17 cellular contexts compared by ENCODE assay signal in the genomic region with DNA sequence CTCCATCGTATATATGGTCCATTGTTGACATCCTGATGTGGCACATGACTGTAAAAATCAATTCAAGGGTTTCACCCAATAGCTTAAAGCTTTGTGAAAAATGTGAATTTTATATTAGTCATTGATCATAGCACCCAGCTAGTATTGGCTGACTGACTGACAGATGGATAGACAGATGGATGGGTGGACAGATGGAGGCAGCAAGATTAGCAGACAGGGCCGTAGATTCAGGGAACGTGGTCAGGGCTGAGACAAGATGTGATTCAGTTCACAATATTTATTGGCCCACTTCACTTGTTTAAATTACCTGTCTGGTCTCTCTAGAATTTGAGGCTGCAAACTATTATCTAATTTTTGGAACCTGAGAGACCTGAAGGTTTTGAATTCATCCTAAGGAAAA. TPM values are rescaled to one million over a fixed set of nuclear protein-coding genes. Genes with fewer than 3 reads are reported as not detected.
DNase-seq lines count a peak whose midpoint lies in the region; ATAC-seq and TF ChIP-seq lines count a peak whose summit lies in the region.
"Had no signal": no experiment of that assay in that cellular context is flagged by ENCODE, and none has a peak within 500 bp of the region (broad histone marks: within the 10 kb centered on the region; RNA-seq: fewer than 3 reads in every experiment).

No MANE protein-coding gene starts in this region.

- TF ChIP-seq CTCF in WTC11 (IDR thresholded peaks at IDR 0.05) (no peak), osteoblast (IDR thresholded peaks at IDR 0.05; ENCODE audit: extremely low read depth, low read depth, low read length) (no peak), heart left ventricle (IDR thresholded peaks at IDR 0.05) (no peak)

- no peaks in the 10 kb centered on the region for H3K36me3 Mint-ChIP-seq in WTC11

- H3K4me3 ChIP-seq in osteoblast (ENCODE audit: insufficient read depth, low read length) (no peak overlapping the region), heart left ventricle (no peak overlapping the region)
- H3K4me3 ChIP-seq: GM23248, K562 had no signal

- H3K27ac Mint-ChIP-seq in WTC11, result peak overlapping the region; percentile 51; the same call in 1 of the 2 replicates
- H3K27ac Mint-ChIP-seq: CD4-positive, alpha-beta T cell had no signal

- H3K9me3 ChIP-seq in osteoblast (ENCODE audit: low read depth, low read length) (no peaks in the 10 kb centered on the region), heart left ventricle (no peaks in the 10 kb centered on the region)
- H3K9me3 ChIP-seq: BE2C, Caco-2 had no signal

- H3K36me3 ChIP-seq in osteoblast (ENCODE audit: insufficient read depth, low read length) (no peaks in the 10 kb centered on the region), heart left ventricle (no peaks in the 10 kb centered on the region)
- H3K36me3 ChIP-seq: BE2C had no signal

- no peaks in the 10 kb centered on the region for H3K27me3 ChIP-seq in osteoblast (ENCODE audit: insufficient read depth, low read length)
- H3K27me3 ChIP-seq in heart left ventricle, result no peaks in the 10 kb centered on the region

- H3K9me3 Mint-ChIP-seq in WTC11, result peaks cover 5% of the 10 kb centered on the region; the same call in 1 of the 2 replicates
- H3K9me3 Mint-ChIP-seq: CD4-positive, alpha-beta T cell had no signal

- H3K4me2 ChIP-seq in osteoblast (ENCODE audit: insufficient read depth, low read length), result no peak overlapping the region

- POLR2A ChIA-PET in WTC11 (lab: Charles Lee), result interaction anchor here (0.6 kb wide), 1 partner anchor 102 kb away, joined by 4 read pairs; no protein-coding TSS in a partner anchor

- H3K4me1 Mint-ChIP-seq in WTC11, result peaks cover 20% of the 10 kb centered on the region

- DNase-seq in NCI-H524 (lab: John Stamatoyannopoulos, UW), result peak; percentile 19 to 63
- peak; percentile 83 for DNase-seq in NCI-H82 treated with DMSO at 0.1 percent for 48 hours (lab: John Stamatoyannopoulos, UW; ENCODE audit: unreplicated experiment)
- DNase-seq in WTC11 (ENCODE audit: low spot score), result no peak
- DNase-seq in osteoblast (ENCODE audit: insufficient read length, low spot score, missing footprints), result peak; percentile 29
- DNase-seq in heart left ventricle, result no peak
- DNase-seq in SKM-1 treated with dmso at 0.1 percent for 144 hours (lab: John Stamatoyannopoulos, UW; ENCODE audit: unreplicated experiment), result no peak
- DNase-seq in amniotic stem cell (lab: John Stamatoyannopoulos, UW), result no peak
- DNase-seq: BE2C; Caco-2; CD4-positive, alpha-beta T cell; DMS79 treated with DMSO at 0.1 percent for 48 hours; GF-D8; GM23248; HCEC 1CT; IMR-90 had no signal

- intact Hi-C loops in heart left ventricle (cut with DNase I), result loop anchor here in 3 of 10 donors (10.0 kb wide), 2 partner anchors 56 to 416 kb away; no protein-coding TSS in a partner anchor

- no peak overlapping the region for H3K27ac ChIP-seq in osteoblast (ENCODE audit: low read depth, low read length)
- H3K27ac ChIP-seq in heart left ventricle, result no peak overlapping the region
- H3K27ac ChIP-seq: C4-2B, GM23248 had no signal

- CTCF ChIA-PET in WTC11 (lab: Charles Lee), result no interaction called here

- H3K27me3 Mint-ChIP-seq in WTC11 (ENCODE audit: low read depth), result no peaks in the 10 kb centered on the region
- H3K27me3 Mint-ChIP-seq: CD4-positive, alpha-beta T cell had no signal

- H3K79me2 ChIP-seq in osteoblast (ENCODE audit: insufficient read depth, low read length), result no peaks in the 10 kb centered on the region

- H4K20me1 ChIP-seq in osteoblast (ENCODE audit: insufficient read depth, low read length), result no peaks in the 10 kb centered on the region

- no peak overlapping the region for H2AFZ ChIP-seq in osteoblast (ENCODE audit: low read length)
- H2AFZ ChIP-seq: GM23248 had no signal

- no peaks in the 10 kb centered on the region for H3K4me1 ChIP-seq in osteoblast (ENCODE audit: insufficient read depth, low read length)
- peaks cover 0 to 9% (median 0%) of the 10 kb centered on the region in 12 donors for H3K4me1 ChIP-seq in heart left ventricle
- H3K4me1 ChIP-seq: BE2C, Caco-2 had no signal

- 83 to 94% (median 90%) methylated on average over 3 of the region's 3 CpGs for WGBS in heart left ventricle, 4 donors

- no peak overlapping the region for H3K4me3 Mint-ChIP-seq in WTC11
- H3K4me3 Mint-ChIP-seq: CD4-positive, alpha-beta T cell had no signal

- ATAC-seq in WTC11 (no peak), heart left ventricle (no peak)
- ATAC-seq: K562 had no signal

- no peak for TF ChIP-seq POLR2A in heart left ventricle (IDR thresholded peaks at IDR 0.05)

TF ChIP-seq in WTC11, 78 proteins besides CTCF, POLR2A, EP300 and RAD21:
- TF ChIP-seq ZNF396 (CRISPR knock-in tag; IDR thresholded peaks at IDR 0.05; ENCODE audit: borderline replicate concordance) (no peak), ZNF219 (CRISPR knock-in tag; IDR thresholded peaks at IDR 0.05; ENCODE audit: borderline replicate concordance) (no peak), MLX (CRISPR knock-in tag; IDR thresholded peaks at IDR 0.05) (no peak), FOXP1 (CRISPR knock-in tag; IDR thresholded peaks at IDR 0.05; ENCODE audit: borderline replicate concordance) (no peak), ZMAT4 (CRISPR knock-in tag; IDR thresholded peaks at IDR 0.05) (no peak), CBFB (CRISPR knock-in tag; IDR thresholded peaks at IDR 0.05; ENCODE audit: low read depth) (no peak), HMGXB4 (CRISPR knock-in tag; IDR thresholded peaks at IDR 0.05) (no peak), NR3C1 (CRISPR knock-in tag; conservative IDR thresholded peaks at IDR 0.05; ENCODE audit: low read depth) (no peak), AR (CRISPR knock-in tag; IDR thresholded peaks at IDR 0.05) (no peak), GRHL2 (CRISPR knock-in tag; IDR thresholded peaks at IDR 0.05; ENCODE audit: insufficient replicate concordance, severe bottlenecking) (no peak), ATF3 (CRISPR knock-in tag; conservative IDR thresholded peaks at IDR 0.05) (no peak), SP1 (CRISPR knock-in tag; conservative IDR thresholded peaks at IDR 0.05) (no peak), NFATC4 (CRISPR knock-in tag; IDR thresholded peaks at IDR 0.05) (no peak)
- TF ChIP-seq, protein P1, sequence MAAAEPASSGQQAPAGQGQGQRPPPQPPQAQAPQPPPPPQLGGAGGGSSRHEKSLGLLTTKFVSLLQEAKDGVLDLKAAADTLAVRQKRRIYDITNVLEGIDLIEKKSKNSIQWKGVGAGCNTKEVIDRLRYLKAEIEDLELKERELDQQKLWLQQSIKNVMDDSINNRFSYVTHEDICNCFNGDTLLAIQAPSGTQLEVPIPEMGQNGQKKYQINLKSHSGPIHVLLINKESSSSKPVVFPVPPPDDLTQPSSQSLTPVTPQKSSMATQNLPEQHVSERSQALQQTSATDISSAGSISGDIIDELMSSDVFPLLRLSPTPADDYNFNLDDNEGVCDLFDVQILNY (CRISPR knock-in tag; IDR thresholded peaks at IDR 0.05), result no peak
TF ChIP-seq in WTC11: peak in this region for 0.

RNA-seq across cellular contexts. Expression of gene PCSK5, which starts 12.0 kb away (rescaled TPM):
- 16.9 to 30.6 TPM (median 17.8 TPM) in 3 replicates for total RNA-seq in WTC11 (2021)
- 13.3 and 14.5 TPM in 2 replicates for total RNA-seq in osteoblast
- 10 to 100 TPM in 1 of 9 donors, 1 to 10 TPM in 8; 3.9 to 13.6 (median 6.0) TPM for total RNA-seq in heart left ventricle
- polyA plus RNA-seq in heart left ventricle, result 1 to 10 TPM; 1.3 to 1.9 TPM
- total RNA-seq: K562 had no signal
- polyA plus RNA-seq: K562 had no signal

Comparison
In these comparisons a context has a peak if more than half of its experiments do, and no peak if none do; other contexts are left out.
1. DNase-seq: peak in NCI-H524 (2 of 2), NCI-H82 treated with DMSO at 0.1 percent for 48 hours (single experiment) and osteoblast (single experiment); none in WTC11 (single experiment), heart left ventricle (0 of 5), SKM-1 treated with dmso at 0.1 percent for 144 hours (single experiment) and amniotic stem cell (single experiment).